In genomic region chr17:17121162-17121561, GRCh38 we compare ENCODE assay signal across 10 cellular contexts.
DNase-seq lines count a peak whose midpoint lies in the region; ATAC-seq and TF ChIP-seq lines count a peak whose summit lies in the region.
"Had no signal": no experiment of that assay in that cellular context is flagged by ENCODE, and none has a peak within 500 bp of the region (broad histone marks: within the 10 kb centered on the region; RNA-seq: fewer than 3 reads in every experiment).

No MANE protein-coding gene starts in this region.

- H3K4me3 Mint-ChIP-seq in T-cell: no peak overlapping the region

- H3K27me3 ChIP-seq in HCT116 (ENCODE audit: insufficient read depth, low read length) (no peaks in the 10 kb centered on the region), left ventricle myocardium inferior (ENCODE audit: low read depth) (no peaks in the 10 kb centered on the region), stomach (no peaks in the 10 kb centered on the region)

- 56 to 68% (median 61%) methylated on average over 8 of the region's 8 CpGs for whole genome bisulfite sequencing in stomach, 5 donors

- no peaks in the 10 kb centered on the region for H3K27me3 Mint-ChIP-seq in T-cell

- H3K27ac ChIP-seq in HCT116 (ENCODE audit: low read depth, low read length) (no peak overlapping the region), left ventricle myocardium inferior (replicated peaks) (peak overlapping the region; percentile 86), stomach (peak overlapping the region in 4 of 5 donors; percentile 71 to 86 (median 81))

- H3K36me3 Mint-ChIP-seq in T-cell: peaks cover 3% of the 10 kb centered on the region

- intact Hi-C loops in HCT116 (cut with micrococcal nuclease) (no loop called here), left ventricle myocardium inferior (cut with micrococcal nuclease) (no loop called here), stomach (cut with DNase I; ENCODE audit: low total_unique reads) (no loop called here)

- no peak for TF ChIP-seq EP300 in stomach (IDR thresholded peaks at IDR 0.05)

- peaks cover 3% of the 10 kb centered on the region; the same call in 1 of the 2 replicates for H4K20me1 ChIP-seq in HCT116 (ENCODE audit: insufficient read depth)

- no peaks in the 10 kb centered on the region for H3K9me3 Mint-ChIP-seq in T-cell

- RAD21 ChIA-PET in HCT116 (lab: Charles Lee; ENCODE audit: low non-redundant PET in 1 of 2, low total read pairs in 2 of 2, uncharacterized antibody in 2 of 2, unreplicated experiment in 2 of 2): no interaction called here

- POLR2A ChIA-PET in HCT116 (lab: Charles Lee): no interaction called here
- POLR2A ChIA-PET in T-cell (lab: Charles Lee): interaction anchor here in 1 of 2 donors (0.6 kb wide), 1 partner anchor 896 kb away, joined by 3 read pairs; no protein-coding TSS in a partner anchor

- peak; percentile 29; the same call in 1 of the 2 replicates for ATAC-seq in HCT116
- no peak for ATAC-seq in T-cell (replicated peaks in 1 of 4)

- peaks cover 94% of the 10 kb centered on the region for H3K79me2 ChIP-seq in HCT116 (ENCODE audit: insufficient read depth, low read length)

- no TSS peak for BruUV-seq in HCT116 (replicated peaks; lab: Mats Ljungman, UMichigan)

- CTCF ChIA-PET in HCT116 (lab: Charles Lee): no interaction called here
- CTCF ChIA-PET in T-cell (lab: Charles Lee): interaction anchor here in 1 of 2 donors (1.0 to 1.6 kb wide), 3 partner anchors 12 to 15 kb away, joined by 3 to 4 read pairs (median 3); no protein-coding TSS in a partner anchor

- no peak for TF ChIP-seq RAD21 in HCT116 (IDR thresholded peaks at IDR 0.05; ENCODE audit: low read depth)

- no peak for TF ChIP-seq POLR2A in HCT116 (IDR thresholded peaks at IDR 0.05; ENCODE audit: borderline replicate concordance, extremely low read depth, insufficient read depth, insufficient read length)
- TF ChIP-seq POLR2A in stomach (IDR thresholded peaks at IDR 0.05): no peak

- DNase-seq in HCT116 (ENCODE audit: low read depth, low spot score) (no peak), T-cell (no peak), left ventricle myocardium inferior (no peak), stomach (no peak), KG1 (lab: John Stamatoyannopoulos, UW) (no peak), globus pallidus (ENCODE audit: low spot score) (no peak), AML-193 (lab: John Stamatoyannopoulos, UW) (no peak)
- DNase-seq: activated CD4-positive, CD25-positive, alpha-beta regulatory T cell; activated effector memory CD4-positive, alpha-beta T cell treated with Interleukin-2 at 50 U/mL for 16 hours; NCI-H526 had no signal

- H3K4me2 ChIP-seq in HCT116 (ENCODE audit: low read length): no peak overlapping the region

- no peak overlapping the region for H2AFZ ChIP-seq in HCT116 (ENCODE audit: low read depth, low read length, poor library complexity, severe bottlenecking)

- H3K27ac Mint-ChIP-seq in T-cell: peak overlapping the region; percentile 88 to 93

- no peak overlapping the region for H3K9ac ChIP-seq in HCT116 (ENCODE audit: low read length)

- H3K4me3 ChIP-seq in HCT116 (replicated peaks in 1 of 2; ENCODE audit: low read depth in 1 of 2, low read length in 2 of 2) (no peak overlapping the region), left ventricle myocardium inferior (no peak overlapping the region), stomach (no peak overlapping the region)

- TF ChIP-seq CTCF in HCT116 (IDR thresholded peaks at IDR 0.05 in 2 of 3, conservative IDR thresholded peaks at IDR 0.05 in 1 of 3; ENCODE audit: borderline replicate concordance in 1 of 3, insufficient read depth in 1 of 3, low read depth in 2 of 3, low read length in 2 of 3) (no peak), left ventricle myocardium inferior (IDR thresholded peaks at IDR 0.05; ENCODE audit: borderline replicate concordance) (no peak), stomach (IDR thresholded peaks at IDR 0.05) (no peak)

- H3K4me1 ChIP-seq in HCT116 (ENCODE audit: control insufficient read depth in 1 of 2, insufficient read depth in 2 of 2, low read length in 2 of 2) (peaks cover 0 to 16% of the 10 kb centered on the region in 2 experiments; a peak in 1 of 4 replicates), left ventricle myocardium inferior (peaks cover 88% of the 10 kb centered on the region), stomach (peaks cover 46 to 90% (median 69%) of the 10 kb centered on the region in 4 donors)

- H3K9me3 ChIP-seq in HCT116 (ENCODE audit: control insufficient read depth in 1 of 2, insufficient read depth in 1 of 2, low read depth in 1 of 2, low read length in 2 of 2) (no peaks in the 10 kb centered on the region), left ventricle myocardium inferior (replicated peaks) (no peaks in the 10 kb centered on the region), stomach (no peaks in the 10 kb centered on the region)

- H3K4me1 Mint-ChIP-seq in T-cell: peaks cover 91 to 93% (median 93%) of the 10 kb centered on the region in 3 donors

- H3K36me3 ChIP-seq in HCT116 (ENCODE audit: control insufficient read depth in 1 of 2, insufficient read depth in 2 of 2, low read length in 2 of 2) (no peaks in the 10 kb centered on the region; a peak in 1 of 4 replicates), left ventricle myocardium inferior (no peaks in the 10 kb centered on the region), stomach (no peaks in the 10 kb centered on the region)

- H3K9me2 ChIP-seq in HCT116 (ENCODE audit: insufficient read depth): no peaks in the 10 kb centered on the region

TF ChIP-seq in HCT116, 20 proteins besides CTCF, POLR2A, EP300 and RAD21:
- no peak for TF ChIP-seq ZBTB33 (IDR thresholded peaks at IDR 0.05; ENCODE audit: extremely low read depth, insufficient replicate concordance, low read length)
